ENCODE assay signal across 12 cellular contexts in genomic region chr9:117546894-117547293, GRCh38.
DNase-seq lines count a peak whose midpoint lies in the region; ATAC-seq, FAIRE-seq and TF ChIP-seq lines count a peak whose summit lies in the region.
"Had no signal": no experiment of that assay in that cellular context is flagged by ENCODE, and none has a peak within 500 bp of the region (broad histone marks: within the 10 kb centered on the region; RNA-seq: fewer than 3 reads in every experiment).

No MANE protein-coding gene starts in this region.

- H3K4me3 ChIP-seq in MG63 (peak overlapping the region; percentile 13; the same call in 1 of the 2 replicates), pancreas (peak overlapping the region in 2 of 4 donors; percentile 18 to 22), spleen (peak overlapping the region in 1 of 8 donors; percentile 30)

- DNase-seq in NCI-H1436 (lab: John Stamatoyannopoulos, UW) = peak; percentile 41
- DNase-seq in NCI-H1436 treated with DMSO at 0.1 percent for 48 hours (lab: John Stamatoyannopoulos, UW) = no peak
- DNase-seq in MG63 = peak; percentile 9
- no peak for DNase-seq in central memory CD8-positive, alpha-beta T cell (ENCODE audit: low spot score in 2 of 2)
- DNase-seq in pancreas = peak in 5 of 6 donors; percentile 27 to 51 (median 47)
- no peak for DNase-seq in DMS 273 treated with DMSO at 0.1 percent for 48 hours (lab: John Stamatoyannopoulos, UW)
- no peak for DNase-seq in spleen
- DNase-seq in glomerular visceral epithelial cell (ENCODE audit: extremely low spot score) = no peak
- DNase-seq: 8988T; activated CD4-positive, alpha-beta T cell treated with anti-CD3 and anti-CD28 coated beads for 1 hour; NCI-H2171; upper lobe of left lung had no signal

- FAIRE-seq in pancreas (lab: Jason Lieb, UNC) = no peak

- peak overlapping the region; percentile 17 for H3K27ac Mint-ChIP-seq in central memory CD8-positive, alpha-beta T cell (ENCODE audit: low read depth)

- H3K27me3 ChIP-seq in MG63 = no peaks in the 10 kb centered on the region
- H3K27me3 ChIP-seq in pancreas = no peaks in the 10 kb centered on the region
- H3K27me3 ChIP-seq in spleen (replicated peaks in 1 of 7) = no peaks in the 10 kb centered on the region
- H3K27me3 ChIP-seq: upper lobe of left lung had no signal

- intact Hi-C loops in pancreas (cut with DNase I) (no loop called here), spleen (cut with DNase I; ENCODE audit: low total_unique reads) (no loop called here)

- H3K4me1 ChIP-seq in pancreas (peaks cover 0 to 6% (median 0%) of the 10 kb centered on the region in 3 donors), spleen (no peaks in the 10 kb centered on the region)

- 8 to 14% methylated on average over 13 of the region's 13 CpGs for WGBS in pancreas, 2 donors
- 14 to 23% (median 18%) methylated on average over 13 of the region's 13 CpGs for WGBS in spleen, 5 donors

- peaks cover 4% of the 10 kb centered on the region for H3K9me3 Mint-ChIP-seq in central memory CD8-positive, alpha-beta T cell

- H3K27ac ChIP-seq in pancreas = no peak overlapping the region
- H3K27ac ChIP-seq in spleen = no peak overlapping the region
- H3K27ac ChIP-seq: upper lobe of left lung had no signal

- peaks cover 2% of the 10 kb centered on the region for H3K36me3 Mint-ChIP-seq in central memory CD8-positive, alpha-beta T cell (ENCODE audit: insufficient read depth)

- no peak for TF ChIP-seq POLR2A in spleen (IDR thresholded peaks at IDR 0.05)

- H3K36me3 ChIP-seq in MG63 (no peaks in the 10 kb centered on the region), pancreas (no peaks in the 10 kb centered on the region), spleen (no peaks in the 10 kb centered on the region)
- H3K36me3 ChIP-seq: upper lobe of left lung had no signal

- peak overlapping the region; percentile 16 for H3K4me3 Mint-ChIP-seq in central memory CD8-positive, alpha-beta T cell

- TF ChIP-seq CTCF in pancreas (IDR thresholded peaks at IDR 0.05) (no peak), spleen (IDR thresholded peaks at IDR 0.05 in 8 of 11, conservative IDR thresholded peaks at IDR 0.05 in 3 of 11) (no peak)

- ATAC-seq in central memory CD8-positive, alpha-beta T cell (replicated peaks; ENCODE audit: extremely low read depth, poor library complexity, severe bottlenecking) = peak; percentile 52
- ATAC-seq in pancreas = peak; percentile 83 to 95 (median 92)

- peaks cover 4% of the 10 kb centered on the region for H3K27me3 Mint-ChIP-seq in central memory CD8-positive, alpha-beta T cell

- H3K9me3 ChIP-seq in MG63 = no peaks in the 10 kb centered on the region
- no peaks in the 10 kb centered on the region for H3K9me3 ChIP-seq in pancreas
- H3K9me3 ChIP-seq in spleen = no peaks in the 10 kb centered on the region
- H3K9me3 ChIP-seq: upper lobe of left lung had no signal

- peaks cover 5% of the 10 kb centered on the region for H3K4me1 Mint-ChIP-seq in central memory CD8-positive, alpha-beta T cell

Comparison
In these comparisons a context has a peak if more than half of its experiments do, and no peak if none do; other contexts are left out.
1. DNase-seq: peak in NCI-H1436 (single experiment), MG63 (single experiment) and pancreas (5 of 6); none in NCI-H1436 treated with DMSO at 0.1 percent for 48 hours (single experiment), central memory CD8-positive, alpha-beta T cell (0 of 2), DMS 273 treated with DMSO at 0.1 percent for 48 hours (single experiment), spleen (single experiment) and glomerular visceral epithelial cell (single experiment).